Comparison of ENCODE assay signal across 9 cellular contexts in genomic region chr9:90815183-90815943, GRCh38. TPM values are rescaled to one million over a fixed set of nuclear protein-coding genes. Genes with fewer than 3 reads are reported as not detected.
DNase-seq lines count a peak whose midpoint lies in the region; ATAC-seq and TF ChIP-seq lines count a peak whose summit lies in the region.
"Had no signal": no experiment of that assay in that cellular context is flagged by ENCODE, and none has a peak within 500 bp of the region (broad histone marks: within the 10 kb centered on the region; RNA-seq: fewer than 3 reads in every experiment).

No MANE protein-coding gene starts in this region.

- no peaks in the 10 kb centered on the region; a peak in 1 of 4 replicates for H3K4me1 ChIP-seq in SK-N-SH (ENCODE audit: control insufficient read depth in 1 of 2, insufficient read depth in 2 of 2, low read depth in 1 of 2, low read length in 1 of 2)
- H3K4me1 ChIP-seq: A549 had no signal

- no peaks in the 10 kb centered on the region for H3K9me3 ChIP-seq in SK-N-SH
- H3K9me3 ChIP-seq: A549 had no signal

- H3K36me3 ChIP-seq in SK-N-SH (replicated peaks in 1 of 2; ENCODE audit: control insufficient read depth in 1 of 2, insufficient read depth in 2 of 2, low read length in 1 of 2), result no peaks in the 10 kb centered on the region

- intact Hi-C loops in activated CD8-positive, alpha-beta T cell treated with anti-CD3 and anti-CD28 coated beads for 36 hours (cut with micrococcal nuclease), result no loop called here

- H3K9me2 ChIP-seq in SK-N-SH, result no peaks in the 10 kb centered on the region

- WGBS in SK-N-SH (ENCODE audit: low lambda C conversion rate), result 46% methylated on average over 13 of the region's 13 CpGs

- TF ChIP-seq RAD21 in SK-N-SH (IDR thresholded peaks at IDR 0.05; ENCODE audit: low read length), result no peak

- peaks cover 2% of the 10 kb centered on the region for H3K27me3 Mint-ChIP-seq in activated CD8-positive, alpha-beta T cell treated with anti-CD3 and anti-CD28 coated beads for 36 hours

- no peak overlapping the region for H3K4me3 ChIP-seq in SK-N-SH (ENCODE audit: low read depth in 2 of 2, low read length in 1 of 2)
- H3K4me3 ChIP-seq: A549 had no signal

- peak; percentile 52 for DNase-seq in NCI-H2107 treated with DMSO at 0.1 percent for 48 hours (lab: John Stamatoyannopoulos, UW; ENCODE audit: unreplicated experiment)
- no peak for DNase-seq in NCI-H2107 (lab: John Stamatoyannopoulos, UW)
- peak; percentile 26 for DNase-seq in activated CD8-positive, alpha-beta T cell treated with anti-CD3 and anti-CD28 coated beads for 36 hours
- DNase-seq in pons (ENCODE audit: low spot score), result peak; percentile 50
- DNase-seq in NCI-H1105 treated with DMSO at 0.1 percent for 48 hours (lab: John Stamatoyannopoulos, UW), result no peak
- no peak for DNase-seq in SK-N-SH
- DNase-seq in central memory CD4-positive, alpha-beta T cell, result no peak

- no peaks in the 10 kb centered on the region for H3F3A ChIP-seq in SK-N-SH (replicated peaks; ENCODE audit: insufficient read depth)

- no peaks in the 10 kb centered on the region for H3K36me3 Mint-ChIP-seq in activated CD8-positive, alpha-beta T cell treated with anti-CD3 and anti-CD28 coated beads for 36 hours (ENCODE audit: low read depth)

- H3K4me3 Mint-ChIP-seq in activated CD8-positive, alpha-beta T cell treated with anti-CD3 and anti-CD28 coated beads for 36 hours, result no peak overlapping the region

- H4K20me1 ChIP-seq in SK-N-SH (ENCODE audit: insufficient read depth), result no peaks in the 10 kb centered on the region

- peak; percentile 45 for ATAC-seq in HG03354 (IDR thresholded peaks at IDR 0.05; ENCODE audit: poor library complexity, severe bottlenecking, unreplicated experiment)
- ATAC-seq in activated CD8-positive, alpha-beta T cell treated with anti-CD3 and anti-CD28 coated beads for 36 hours, result no peak
- ATAC-seq: A549 had no signal

- no peak overlapping the region for H2AFZ ChIP-seq in SK-N-SH (ENCODE audit: low read depth)

- TF ChIP-seq EP300 in SK-N-SH (IDR thresholded peaks at IDR 0.05; ENCODE audit: borderline replicate concordance in 1 of 2, low read depth in 1 of 2, low read length in 1 of 2), result no peak

- no peaks in the 10 kb centered on the region for H3K27me3 ChIP-seq in SK-N-SH (ENCODE audit: insufficient read depth)

- H3K9ac ChIP-seq in SK-N-SH, result no peak overlapping the region

- H3K4me1 Mint-ChIP-seq in activated CD8-positive, alpha-beta T cell treated with anti-CD3 and anti-CD28 coated beads for 36 hours (ENCODE audit: low read depth), result peaks cover 16% of the 10 kb centered on the region

- H3K4me2 ChIP-seq in SK-N-SH, result no peak overlapping the region
- H3K4me2 ChIP-seq: A549 had no signal

- POLR2A ChIA-PET in activated CD8-positive, alpha-beta T cell treated with anti-CD3 and anti-CD28 coated beads for 36 hours (lab: Charles Lee), result interaction anchor here (1.2 kb wide), 1 partner anchor 8 kb away, joined by 3 read pairs; no protein-coding TSS in a partner anchor
- POLR2A ChIA-PET in SK-N-SH (lab: Yijun Ruan, JAX), result no interaction called here

- TF ChIP-seq CTCF in activated CD8-positive, alpha-beta T cell treated with anti-CD3 and anti-CD28 coated beads for 36 hours (IDR thresholded peaks at IDR 0.05), result no peak
- no peak for TF ChIP-seq CTCF in SK-N-SH (IDR thresholded peaks at IDR 0.05)

- peak overlapping the region; percentile 64 for H3K27ac Mint-ChIP-seq in activated CD8-positive, alpha-beta T cell treated with anti-CD3 and anti-CD28 coated beads for 36 hours

- CTCF ChIA-PET in activated CD8-positive, alpha-beta T cell treated with anti-CD3 and anti-CD28 coated beads for 36 hours (lab: Charles Lee), result interaction anchor here (1.4 to 1.6 kb wide), 2 partner anchors 12 to 55 kb away, joined by 3 to 6 read pairs; no protein-coding TSS in a partner anchor
- CTCF ChIA-PET in SK-N-SH (lab: Yijun Ruan, JAX), result no interaction called here

- no peak overlapping the region for H3K27ac ChIP-seq in SK-N-SH (ENCODE audit: low read depth in 2 of 2, low read length in 1 of 2)
- H3K27ac ChIP-seq: A549 had no signal

- peaks cover 3% of the 10 kb centered on the region for H3K9me3 Mint-ChIP-seq in activated CD8-positive, alpha-beta T cell treated with anti-CD3 and anti-CD28 coated beads for 36 hours

- no peaks in the 10 kb centered on the region for H3K79me2 ChIP-seq in SK-N-SH (ENCODE audit: insufficient read depth)

TF ChIP-seq in SK-N-SH, 30 proteins besides CTCF, POLR2A, EP300 and RAD21:
- TF ChIP-seq MXI1 (IDR thresholded peaks at IDR 0.05; ENCODE audit: low read depth, low read length) (no peak), FOXJ3 (CRISPR knock-in tag; IDR thresholded peaks at IDR 0.05) (no peak), TAF1 (IDR thresholded peaks at IDR 0.05; ENCODE audit: borderline replicate concordance, low read depth, low read length) (no peak), MAX (IDR thresholded peaks at IDR 0.05; ENCODE audit: low read depth) (no peak)
TF ChIP-seq in SK-N-SH: peak in this region for 0.

RNA-seq across cellular contexts. Expression of gene SYK, which starts 13.7 kb away (rescaled TPM):
- under 1 TPM; 0.20 to 0.56 TPM for total RNA-seq in activated CD8-positive, alpha-beta T cell treated with anti-CD3 and anti-CD28 coated beads for 36 hours
- polyA plus RNA-seq in SK-N-SH (2012; rRNA removed), result not detected in 2 replicates
- not detected in 2 replicates for polyA plus RNA-seq in SK-N-SH (2012; cell fraction: cytosol; rRNA removed)
- not detected in 2 replicates for polyA plus RNA-seq in SK-N-SH (2012; cell fraction: nucleus; rRNA removed)

Comparison
In these comparisons a context has a peak if more than half of its experiments do, and no peak if none do; other contexts are left out.
1. DNase-seq: peak in NCI-H2107 treated with DMSO at 0.1 percent for 48 hours (single experiment), activated CD8-positive, alpha-beta T cell treated with anti-CD3 and anti-CD28 coated beads for 36 hours (single experiment) and pons (single experiment); none in NCI-H2107 (single experiment), NCI-H1105 treated with DMSO at 0.1 percent for 48 hours (single experiment), SK-N-SH (single experiment) and central memory CD4-positive, alpha-beta T cell (single experiment).